In the genomic region with DNA sequence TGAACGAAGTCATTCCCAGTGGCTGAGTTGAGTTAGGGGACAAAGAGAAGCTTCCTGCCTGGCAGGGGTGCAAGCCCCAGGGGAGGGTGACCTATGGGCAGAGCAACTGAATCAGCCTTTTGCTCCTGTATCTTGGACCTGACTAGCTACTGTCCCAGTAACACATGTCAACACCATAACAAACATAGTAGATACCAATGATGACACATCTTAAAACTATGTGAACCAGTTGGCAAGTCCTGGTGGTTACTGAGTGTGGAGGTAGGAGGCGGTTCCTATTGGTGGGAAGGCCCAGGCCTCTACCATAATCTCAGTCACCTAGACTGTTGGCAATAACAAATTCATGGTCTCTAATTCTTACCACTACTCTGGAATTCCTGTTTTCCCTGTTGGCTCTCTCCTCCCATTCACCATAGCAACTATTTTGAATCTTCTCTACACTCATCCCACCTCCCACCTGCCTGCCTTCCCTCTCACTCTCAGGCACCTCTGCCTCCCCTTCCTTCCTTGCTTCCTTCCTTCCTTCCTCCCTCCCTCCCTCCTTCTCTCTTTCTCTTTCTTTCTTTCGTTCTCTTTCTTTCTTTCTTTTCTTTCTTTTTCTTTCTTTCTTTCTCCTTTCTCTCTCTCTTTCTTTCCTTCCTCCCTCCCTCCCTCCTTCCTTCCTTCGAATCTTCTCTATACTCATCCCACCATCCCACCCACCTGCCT, we compare ENCODE assay signal across 9 cellular contexts. TPM values are rescaled to one million over a fixed set of nuclear protein-coding genes. Genes with fewer than 3 reads are reported as not detected.
DNase-seq lines count a peak whose midpoint lies in the region; ATAC-seq, FAIRE-seq and TF ChIP-seq lines count a peak whose summit lies in the region.
"Had no signal": no experiment of that assay in that cellular context is flagged by ENCODE, and none has a peak within 500 bp of the region (broad histone marks: within the 10 kb centered on the region; RNA-seq: fewer than 3 reads in every experiment).

No MANE protein-coding gene starts in this region.

- H3K27ac Mint-ChIP-seq in activated CD8-positive, alpha-beta T cell treated with anti-CD3 and anti-CD28 coated beads for 36 hours: peak overlapping the region; percentile 4

- POLR2A ChIA-PET in A549 (lab: Yijun Ruan, JAX): no interaction called here
- POLR2A ChIA-PET in activated CD8-positive, alpha-beta T cell treated with anti-CD3 and anti-CD28 coated beads for 36 hours (lab: Charles Lee): no interaction called here

- peaks cover under 1% of the 10 kb centered on the region for H3K36me3 Mint-ChIP-seq in activated CD8-positive, alpha-beta T cell treated with anti-CD3 and anti-CD28 coated beads for 36 hours (ENCODE audit: low read depth)

- H3K4me2 ChIP-seq in A549: peak overlapping the region; percentile 46

- peak; percentile 18 for FAIRE-seq in A549 (lab: Jason Lieb, UNC)

- H3K9me3 ChIP-seq in A549 (no peaks in the 10 kb centered on the region), left ventricle myocardium inferior (replicated peaks) (no peaks in the 10 kb centered on the region), ascending aorta (no peaks in the 10 kb centered on the region)

- 0 out of 6 replicates have a peak overlapping the region, but pooled peaks of 1 of the 2 experiments have one; percentile 39 for H3K27ac ChIP-seq in A549
- peak overlapping the region; percentile 83 for H3K27ac ChIP-seq in left ventricle myocardium inferior (replicated peaks)
- H3K27ac ChIP-seq in ascending aorta: no peak overlapping the region

- intact Hi-C loops in activated CD8-positive, alpha-beta T cell treated with anti-CD3 and anti-CD28 coated beads for 36 hours (cut with micrococcal nuclease): no loop called here
- intact Hi-C loops in left ventricle myocardium inferior (cut with micrococcal nuclease) (no loop called here), ascending aorta (cut with DNase I) (no loop called here)

- H3K9me3 Mint-ChIP-seq in activated CD8-positive, alpha-beta T cell treated with anti-CD3 and anti-CD28 coated beads for 36 hours: peaks cover under 1% of the 10 kb centered on the region

- H3K4me1 ChIP-seq in A549 (peaks cover 13% of the 10 kb centered on the region; the same call in 2 of the 3 replicates), left ventricle myocardium inferior (peaks cover 37% of the 10 kb centered on the region), ascending aorta (no peaks in the 10 kb centered on the region)

- H3K4me3 ChIP-seq in A549: no peak overlapping the region
- no peak overlapping the region for H3K4me3 ChIP-seq in left ventricle myocardium inferior
- no peak overlapping the region for H3K4me3 ChIP-seq in ascending aorta

- WGBS in A549 (ENCODE audit: missing lambda C conversion rate): 30% methylated on average over 4 of the region's 4 CpGs

- no peaks in the 10 kb centered on the region for H3K36me3 ChIP-seq in left ventricle myocardium inferior
- no peaks in the 10 kb centered on the region for H3K36me3 ChIP-seq in ascending aorta

- H3K27me3 ChIP-seq in left ventricle myocardium inferior (ENCODE audit: low read depth): no peaks in the 10 kb centered on the region
- no peaks in the 10 kb centered on the region for H3K27me3 ChIP-seq in ascending aorta

- CTCF ChIA-PET in A549 (lab: Yijun Ruan, JAX): interaction anchor here (0.9 to 7.2 kb wide), 2 partner anchors 14 to 29 kb away, joined by 4 to 45 read pairs; no protein-coding TSS in a partner anchor
- CTCF ChIA-PET in activated CD8-positive, alpha-beta T cell treated with anti-CD3 and anti-CD28 coated beads for 36 hours (lab: Charles Lee): interaction anchor here (1.0 kb wide), 1 partner anchor 14 kb away, joined by 5 read pairs; no protein-coding TSS in a partner anchor

- H3K4me3 Mint-ChIP-seq in activated CD8-positive, alpha-beta T cell treated with anti-CD3 and anti-CD28 coated beads for 36 hours: no peak overlapping the region
- H3K4me3 Mint-ChIP-seq: stimulated activated naive B cell treated with anti-CD40 and anti-IgM and Interleukin-4, amounts not matched to agents 10 μg/mL and 1 μg/mL and 100 μg/mL, for 72 hours had no signal

- TF ChIP-seq RAD21 in A549 (conservative IDR thresholded peaks at IDR 0.05 in 1 of 2, IDR thresholded peaks at IDR 0.05 in 1 of 2): no peak

- no peak for TF ChIP-seq EP300 in A549 (IDR thresholded peaks at IDR 0.05)

- no peaks in the 10 kb centered on the region for H3K27me3 Mint-ChIP-seq in activated CD8-positive, alpha-beta T cell treated with anti-CD3 and anti-CD28 coated beads for 36 hours
- H3K27me3 Mint-ChIP-seq: stimulated activated naive B cell treated with anti-CD40 and anti-IgM and Interleukin-4, amounts not matched to agents 10 μg/mL and 1 μg/mL and 100 μg/mL, for 72 hours had no signal

- peak; percentile 91 to 93 for ATAC-seq in A549
- peak; percentile 32 for ATAC-seq in activated CD8-positive, alpha-beta T cell treated with anti-CD3 and anti-CD28 coated beads for 36 hours
- no peak for ATAC-seq in GM18519 (IDR thresholded peaks at IDR 0.05; ENCODE audit: low FRiP score, unreplicated experiment)

- TF ChIP-seq CTCF in A549 (IDR thresholded peaks at IDR 0.05) (no peak), left ventricle myocardium inferior (IDR thresholded peaks at IDR 0.05; ENCODE audit: borderline replicate concordance) (no peak), ascending aorta (IDR thresholded peaks at IDR 0.05) (no peak)
- no peak for TF ChIP-seq CTCF in activated CD8-positive, alpha-beta T cell treated with anti-CD3 and anti-CD28 coated beads for 36 hours (IDR thresholded peaks at IDR 0.05)

- peaks cover 37% of the 10 kb centered on the region for H3K4me1 Mint-ChIP-seq in activated CD8-positive, alpha-beta T cell treated with anti-CD3 and anti-CD28 coated beads for 36 hours (ENCODE audit: low read depth)

- TF ChIP-seq POLR2A in A549 (IDR thresholded peaks at IDR 0.05; ENCODE audit: low read length): no peak

- DNase-seq in A549 (ENCODE audit: low read depth in 1 of 2, low spot score in 1 of 2): peak; percentile 93 to 95
- DNase-seq in GOT3 (lab: John Stamatoyannopoulos, UW): peak; percentile 30
- peak; percentile 52 for DNase-seq in activated CD8-positive, alpha-beta T cell treated with anti-CD3 and anti-CD28 coated beads for 36 hours
- no peak for DNase-seq in left ventricle myocardium inferior
- DNase-seq in ascending aorta (ENCODE audit: low spot score in 2 of 2): no peak
- DNase-seq in NCI-H1048 (lab: John Stamatoyannopoulos, UW): no peak
- no peak for DNase-seq in NCI-H2171 (lab: John Stamatoyannopoulos, UW)
- DNase-seq: stimulated activated naive B cell treated with anti-CD40 and anti-IgM and Interleukin-4, amounts not matched to agents 10 μg/mL and 1 μg/mL and 100 μg/mL, for 72 hours had no signal

TF ChIP-seq in A549, 52 proteins besides CTCF, POLR2A, EP300 and RAD21 (continues in another document):
- TF ChIP-seq FOSL2 (IDR thresholded peaks at IDR 0.05): no peak
- peak; percentile 86 for TF ChIP-seq FOSL2 (CRISPR knock-in tag; IDR thresholded peaks at IDR 0.05)
- TF ChIP-seq RARB (CRISPR knock-in tag; IDR thresholded peaks at IDR 0.05): no peak
- no peak for TF ChIP-seq ZNF302 (CRISPR knock-in tag; IDR thresholded peaks at IDR 0.05)
- TF ChIP-seq KDM1A (IDR thresholded peaks at IDR 0.05; ENCODE audit: low read depth): no peak
- TF ChIP-seq RNF2 (IDR thresholded peaks at IDR 0.05; ENCODE audit: borderline replicate concordance, low read depth): no peak
- TF ChIP-seq, protein P1, sequence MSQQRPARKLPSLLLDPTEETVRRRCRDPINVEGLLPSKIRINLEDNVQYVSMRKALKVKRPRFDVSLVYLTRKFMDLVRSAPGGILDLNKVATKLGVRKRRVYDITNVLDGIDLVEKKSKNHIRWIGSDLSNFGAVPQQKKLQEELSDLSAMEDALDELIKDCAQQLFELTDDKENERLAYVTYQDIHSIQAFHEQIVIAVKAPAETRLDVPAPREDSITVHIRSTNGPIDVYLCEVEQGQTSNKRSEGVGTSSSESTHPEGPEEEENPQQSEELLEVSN (IDR thresholded peaks at IDR 0.05; ENCODE audit: borderline replicate concordance, low read depth): no peak
- TF ChIP-seq RFX5 (IDR thresholded peaks at IDR 0.05): peak; percentile 62; the same call in 1 of the 2 replicates
- no peak for TF ChIP-seq EHMT2 (IDR thresholded peaks at IDR 0.05; ENCODE audit: low read depth)
- peak; percentile 54 for TF ChIP-seq MAFK (IDR thresholded peaks at IDR 0.05; ENCODE audit: partially characterized antibody)
- TF ChIP-seq ELK1 (IDR thresholded peaks at IDR 0.05; ENCODE audit: low read depth, low read length): no peak
- TF ChIP-seq PBX3 (IDR thresholded peaks at IDR 0.05): no peak
- TF ChIP-seq, protein P2, sequence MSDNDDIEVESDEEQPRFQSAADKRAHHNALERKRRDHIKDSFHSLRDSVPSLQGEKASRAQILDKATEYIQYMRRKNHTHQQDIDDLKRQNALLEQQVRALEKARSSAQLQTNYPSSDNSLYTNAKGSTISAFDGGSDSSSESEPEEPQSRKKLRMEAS (IDR thresholded peaks at IDR 0.05): peak; percentile 31; the same call in 1 of the 2 replicates

RNA-seq across cellular contexts. Expression of gene P2RX7, which starts 8.1 kb away (rescaled TPM):
- 0.03 TPM in 1 of 2 replicates, not detected in the other for polyA plus RNA-seq in A549 (2011; rRNA removed)
- polyA plus RNA-seq in A549 (2012; cell fraction: cytosol; rRNA removed): not detected in 2 replicates
- polyA plus RNA-seq in A549 (2012; cell fraction: nucleus; rRNA removed): not detected in 2 replicates
- not detected in 3 replicates for polyA plus RNA-seq in A549 (2017; fragmentation: RNase III; extraction: RNeasy Plus Mini Kit Qiagen cat#74134 plus additional on column Dnase treatment)
- polyA minus RNA-seq in A549 (2011; rRNA and poly(A)+ RNA removed): not detected in 2 replicates
- 1 to 10 TPM; 3.6 to 4.7 TPM for total RNA-seq in activated CD8-positive, alpha-beta T cell treated with anti-CD3 and anti-CD28 coated beads for 36 hours
- total RNA-seq in left ventricle myocardium inferior: 1.6 TPM
- total RNA-seq in ascending aorta: 1.1 TPM

Comparison
In these comparisons a context has a peak if more than half of its experiments do, and no peak if none do; other contexts are left out.
1. DNase-seq: peak in A549 (2 of 2), GOT3 (single experiment) and activated CD8-positive, alpha-beta T cell treated with anti-CD3 and anti-CD28 coated beads for 36 hours (single experiment); none in left ventricle myocardium inferior (single experiment), ascending aorta (0 of 2), NCI-H1048 (single experiment) and NCI-H2171 (single experiment).